ENCODE assay signal across 12 cellular contexts in the genomic region with DNA sequence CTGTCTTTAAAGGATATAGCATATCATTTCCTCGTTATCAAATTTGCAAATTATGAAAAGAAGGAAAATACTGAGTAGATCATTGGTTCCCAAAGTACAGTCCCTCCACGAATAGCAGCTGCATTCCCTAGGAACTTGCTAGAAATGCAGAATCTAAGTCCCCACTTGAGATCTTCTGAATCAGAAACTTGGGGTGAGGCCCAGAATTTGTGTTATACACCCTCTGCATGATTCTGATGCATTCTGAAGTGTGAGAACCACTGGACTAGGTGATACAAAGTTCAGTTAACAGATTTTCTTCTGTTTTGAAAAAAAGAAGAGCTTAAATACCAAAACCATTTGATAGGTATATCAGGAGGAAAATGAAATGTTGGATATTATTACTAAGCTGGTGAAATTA.
DNase-seq lines count a peak whose midpoint lies in the region; ATAC-seq and TF ChIP-seq lines count a peak whose summit lies in the region.
"Had no signal": no experiment of that assay in that cellular context is flagged by ENCODE, and none has a peak within 500 bp of the region (broad histone marks: within the 10 kb centered on the region; RNA-seq: fewer than 3 reads in every experiment).

No MANE protein-coding gene starts in this region.

- DNase-seq in AG08396 (ENCODE audit: low spot score): peak; percentile 26
- peak; percentile 26 for DNase-seq in HS-5 (ENCODE audit: low read depth)
- DNase-seq in cardiac fibroblast (ENCODE audit: low read depth in 2 of 2): peak; percentile 63 to 71
- no peak for DNase-seq in naive thymus-derived CD4-positive, alpha-beta T cell
- DNase-seq in NCI-H2171 treated with DMSO at 0.1 percent for 48 hours (lab: John Stamatoyannopoulos, UW): no peak
- DNase-seq in SIG-M5 treated with dmso at 0.1 percent for 504 hours (lab: John Stamatoyannopoulos, UW; ENCODE audit: unreplicated experiment): no peak
- no peak for DNase-seq in amniotic stem cell (lab: John Stamatoyannopoulos, UW)
- DNase-seq: Caco-2, NCI-H526 treated with DMSO at 0.1 percent for 48 hours had no signal

- H3K27me3 ChIP-seq in naive thymus-derived CD4-positive, alpha-beta T cell (ENCODE audit: control insufficient read depth in 2 of 2, insufficient read depth in 2 of 2, low read length in 2 of 2): no peaks in the 10 kb centered on the region

- no peak overlapping the region for H3K4me3 ChIP-seq in cardiac fibroblast (replicated peaks in 1 of 2; ENCODE audit: low read depth in 2 of 2, low read length in 2 of 2)
- no peak overlapping the region for H3K4me3 ChIP-seq in naive thymus-derived CD4-positive, alpha-beta T cell (ENCODE audit: low read length)

- H3K27ac ChIP-seq in naive thymus-derived CD4-positive, alpha-beta T cell (ENCODE audit: low read depth, low read length): no peak overlapping the region

- peaks cover 0 to 18% (median 13%) of the 10 kb centered on the region in 5 donors for H3K36me3 Mint-ChIP-seq in naive thymus-derived CD4-positive, alpha-beta T cell

- intact Hi-C loops in naive thymus-derived CD4-positive, alpha-beta T cell (cut with micrococcal nuclease): no loop called here

- H3K27me3 Mint-ChIP-seq in naive thymus-derived CD4-positive, alpha-beta T cell: no peaks in the 10 kb centered on the region
- H3K27me3 Mint-ChIP-seq: progenitor cell of endocrine pancreas had no signal

- no peaks in the 10 kb centered on the region for H3K36me3 ChIP-seq in naive thymus-derived CD4-positive, alpha-beta T cell (ENCODE audit: control insufficient read depth in 2 of 3, insufficient read depth in 3 of 3, low read length in 3 of 3)

- ATAC-seq in naive thymus-derived CD4-positive, alpha-beta T cell: peak; percentile 39
- no peak for ATAC-seq in GM18498 (IDR thresholded peaks at IDR 0.05; ENCODE audit: unreplicated experiment)
- ATAC-seq: HepG2 had no signal

- peaks cover 30 to 72% (median 63%) of the 10 kb centered on the region in 7 donors for H3K4me1 Mint-ChIP-seq in naive thymus-derived CD4-positive, alpha-beta T cell

- CTCF ChIA-PET in naive thymus-derived CD4-positive, alpha-beta T cell (lab: Charles Lee): no interaction called here

- peaks cover 0 to 9% (median 0%) of the 10 kb centered on the region in 11 donors for H3K9me3 Mint-ChIP-seq in naive thymus-derived CD4-positive, alpha-beta T cell

- H3K4me1 ChIP-seq in naive thymus-derived CD4-positive, alpha-beta T cell (ENCODE audit: control insufficient read depth in 2 of 2, insufficient read depth in 2 of 2, low read length in 2 of 2): peaks cover 37 to 50% of the 10 kb centered on the region in 2 donors

- POLR2A ChIA-PET in naive thymus-derived CD4-positive, alpha-beta T cell (lab: Charles Lee): interaction anchor here (0.6 kb wide), 2 partner anchors 77 to 189 kb away, joined by 3 read pairs; partner anchors contain the start of gene SLC25A26

- TF ChIP-seq CTCF in cardiac fibroblast (IDR thresholded peaks at IDR 0.05; ENCODE audit: low read depth, low read length): no peak

- H3K9me3 ChIP-seq in naive thymus-derived CD4-positive, alpha-beta T cell (ENCODE audit: control insufficient read depth in 2 of 3, low read length in 3 of 3): no peaks in the 10 kb centered on the region
- H3K9me3 ChIP-seq: Caco-2 had no signal

- peak overlapping the region in 7 of 9 donors; percentile 4 to 71 (median 48) for H3K27ac Mint-ChIP-seq in naive thymus-derived CD4-positive, alpha-beta T cell
- H3K27ac Mint-ChIP-seq: progenitor cell of endocrine pancreas had no signal

- H3K4me3 Mint-ChIP-seq in naive thymus-derived CD4-positive, alpha-beta T cell: peak overlapping the region in 2 of 10 donors; percentile 0 to 22

Comparison
In these comparisons a context has a peak if more than half of its experiments do, and no peak if none do; other contexts are left out.
1. DNase-seq: peak in AG08396 (single experiment), HS-5 (single experiment) and cardiac fibroblast (2 of 2); none in naive thymus-derived CD4-positive, alpha-beta T cell (0 of 9), NCI-H2171 treated with DMSO at 0.1 percent for 48 hours (single experiment), SIG-M5 treated with dmso at 0.1 percent for 504 hours (single experiment) and amniotic stem cell (single experiment).